ENCODE assay signal across 28 cellular contexts in genomic region chr12:332581-333205, GRCh38. TPM values are rescaled to one million over a fixed set of nuclear protein-coding genes. Genes with fewer than 3 reads are reported as not detected.
DNase-seq lines count a peak whose midpoint lies in the region; ATAC-seq and TF ChIP-seq lines count a peak whose summit lies in the region.
"Had no signal": no experiment of that assay in that cellular context is flagged by ENCODE, and none has a peak within 500 bp of the region (broad histone marks: within the 10 kb centered on the region; RNA-seq: fewer than 3 reads in every experiment).

No MANE protein-coding gene starts in this region.

- no peaks in the 10 kb centered on the region for H3K4me1 ChIP-seq in endodermal cell (ENCODE audit: control insufficient read depth, insufficient read depth, low read length)
- H3K4me1 ChIP-seq: colonic mucosa, left lung, prostate gland, vagina had no signal

- no peak overlapping the region for H3K27ac ChIP-seq in endodermal cell (ENCODE audit: low read depth, low read length)
- H3K27ac ChIP-seq: colonic mucosa, left lung, neutrophil, prostate gland, sigmoid colon, thoracic aorta, vagina had no signal

- H3K36me3 Mint-ChIP-seq in HFFc6 (ENCODE audit: low read depth), result peaks cover 44% of the 10 kb centered on the region
- peaks cover 66% of the 10 kb centered on the region for H3K36me3 Mint-ChIP-seq in central memory CD8-positive, alpha-beta T cell (ENCODE audit: insufficient read depth)
- peaks cover 67% of the 10 kb centered on the region for H3K36me3 Mint-ChIP-seq in endodermal cell (ENCODE audit: low read depth)
- peaks cover 31% of the 10 kb centered on the region for H3K36me3 Mint-ChIP-seq in Calu3 (ENCODE audit: insufficient read depth, unreplicated experiment)

- TF ChIP-seq CTCF in HFFc6 (IDR thresholded peaks at IDR 0.05), result no peak
- TF ChIP-seq CTCF in endodermal cell (conservative IDR thresholded peaks at IDR 0.05), result no peak
- TF ChIP-seq CTCF in Calu3 (IDR thresholded peaks at IDR 0.05; ENCODE audit: unreplicated experiment), result no peak

- no peak overlapping the region for H3K4me3 Mint-ChIP-seq in HFFc6
- no peak overlapping the region for H3K4me3 Mint-ChIP-seq in central memory CD8-positive, alpha-beta T cell
- H3K4me3 Mint-ChIP-seq in endodermal cell, result no peak overlapping the region
- no peak overlapping the region for H3K4me3 Mint-ChIP-seq in Calu3 (ENCODE audit: low read depth, unreplicated experiment)
- H3K4me3 Mint-ChIP-seq: activated CD4-positive, alpha-beta T cell treated with anti-CD3 and anti-CD28 coated beads, Interleukin-2, amount 10 ng/mL, durations not matched to agents 7 days and 5 days; activated CD8-positive, alpha-beta memory T cell treated with anti-CD3 and anti-CD28 coated beads, Interleukin-2, amount 10 ng/mL, durations not matched to agents 7 days and 5 days; activated naive CD8-positive, alpha-beta T cell treated with anti-CD3 and anti-CD28 coated beads, Interleukin-2, amount 10 ng/mL, durations not matched to agents 7 days and 5 days; activated T-helper 1 cell treated with anti-CD3 and anti-CD28 coated beads, Interleukin-12 subunit alpha, Interleukin-12 subunit beta, Interleukin-2, Interleukin-4 antibody, amounts not matched to agents 30 ng/mL and 10 ng/mL and 1 ng/mL, durations not matched to agents 14 hours and 24 hours and 36 hours; CD14-positive monocyte had no signal

- peak; percentile 25 for DNase-seq in EH (ENCODE audit: low read depth)
- peak; percentile 9 for DNase-seq in HFFc6
- no peak for DNase-seq in central memory CD8-positive, alpha-beta T cell (ENCODE audit: low spot score in 2 of 2)
- DNase-seq in iris pigment epithelial cell (ENCODE audit: low read depth), result peak; percentile 50
- DNase-seq in endodermal cell, result no peak
- no peak for DNase-seq in Calu3
- DNase-seq: activated CD4-positive, alpha-beta T cell treated with anti-CD3 and anti-CD28 coated beads, Interleukin-2, amount 10 ng/mL, durations not matched to agents 7 days and 5 days; activated CD8-positive, alpha-beta memory T cell treated with anti-CD3 and anti-CD28 coated beads, Interleukin-2, amount 10 ng/mL, durations not matched to agents 7 days and 5 days; activated naive CD8-positive, alpha-beta T cell treated with anti-CD3 and anti-CD28 coated beads, Interleukin-2, amount 10 ng/mL, durations not matched to agents 7 days and 5 days; colonic mucosa; effector memory CD4-positive, alpha-beta T cell; GOT3; left lung; NCI-H1048; NCI-H1694; NCI-H510A; OCI-M1; sigmoid colon; stimulated activated CD4-positive, alpha-beta T cell treated with anti-CD3 and anti-CD28 coated beads, Interleukin-4, amount 100 ng/mL, for 4 hours; stimulated activated naive CD4-positive, alpha-beta T cell treated with Interleukin-2 at 50 U/mL for 16 hours had no signal

- H3K4me1 Mint-ChIP-seq in HFFc6 (ENCODE audit: low read depth), result peaks cover 19% of the 10 kb centered on the region
- H3K4me1 Mint-ChIP-seq in central memory CD8-positive, alpha-beta T cell, result peaks cover 52% of the 10 kb centered on the region
- no peaks in the 10 kb centered on the region for H3K4me1 Mint-ChIP-seq in endodermal cell
- H3K4me1 Mint-ChIP-seq in Calu3 (ENCODE audit: low read depth, unreplicated experiment), result peaks cover 8% of the 10 kb centered on the region
- H3K4me1 Mint-ChIP-seq: activated CD4-positive, alpha-beta T cell treated with anti-CD3 and anti-CD28 coated beads, Interleukin-2, amount 10 ng/mL, durations not matched to agents 7 days and 5 days; activated CD8-positive, alpha-beta memory T cell treated with anti-CD3 and anti-CD28 coated beads, Interleukin-2, amount 10 ng/mL, durations not matched to agents 7 days and 5 days; CD14-positive monocyte had no signal

- peaks cover 79% of the 10 kb centered on the region for H3K36me3 ChIP-seq in endodermal cell (ENCODE audit: control insufficient read depth, insufficient read depth, low read length)

- H3K9me3 ChIP-seq in endodermal cell (ENCODE audit: control insufficient read depth, low read length), result no peaks in the 10 kb centered on the region
- H3K9me3 ChIP-seq: colonic mucosa, left lung, neutrophil, prostate gland, sigmoid colon, thoracic aorta, vagina had no signal

- BruUV-seq in Calu3 (replicated peaks; lab: Mats Ljungman, UMichigan), result no TSS peak

- WGBS in endodermal cell (ENCODE audit: insufficient coverage in 1 of 2, insufficient read length in 1 of 2), 2 experiments, result 93 to 100% methylated on average over 1 to 2 of the region's 2 CpGs

- H3K9ac ChIP-seq in endodermal cell (ENCODE audit: extremely low read depth, low read length, poor library complexity, severe bottlenecking), result no peak overlapping the region

- intact Hi-C loops in Calu3 (cut with micrococcal nuclease; ENCODE audit: unreplicated experiment), result no loop called here

- H3K9me3 Mint-ChIP-seq in HFFc6 (no peaks in the 10 kb centered on the region), endodermal cell (no peaks in the 10 kb centered on the region), Calu3 (ENCODE audit: low read depth, unreplicated experiment) (no peaks in the 10 kb centered on the region)
- no peaks in the 10 kb centered on the region for H3K9me3 Mint-ChIP-seq in central memory CD8-positive, alpha-beta T cell
- H3K9me3 Mint-ChIP-seq: activated CD4-positive, alpha-beta T cell treated with anti-CD3 and anti-CD28 coated beads, Interleukin-2, amount 10 ng/mL, durations not matched to agents 7 days and 5 days; activated naive CD8-positive, alpha-beta T cell treated with anti-CD3 and anti-CD28 coated beads, Interleukin-2, amount 10 ng/mL, durations not matched to agents 7 days and 5 days; activated T-helper 1 cell treated with anti-CD3 and anti-CD28 coated beads, Interleukin-12 subunit alpha, Interleukin-12 subunit beta, Interleukin-2, Interleukin-4 antibody, amounts not matched to agents 30 ng/mL and 10 ng/mL and 1 ng/mL, durations not matched to agents 14 hours and 24 hours and 36 hours; CD14-positive monocyte had no signal

- CTCF ChIA-PET in Calu3 (lab: Charles Lee), result no interaction called here

- H3K27ac Mint-ChIP-seq in HFFc6 (peak overlapping the region; percentile 58), endodermal cell (no peak overlapping the region), Calu3 (ENCODE audit: unreplicated experiment) (no peak overlapping the region)
- peak overlapping the region; percentile 70 for H3K27ac Mint-ChIP-seq in central memory CD8-positive, alpha-beta T cell (ENCODE audit: low read depth)
- H3K27ac Mint-ChIP-seq: activated CD4-positive, alpha-beta T cell treated with anti-CD3 and anti-CD28 coated beads, Interleukin-2, amount 10 ng/mL, durations not matched to agents 7 days and 5 days; activated CD8-positive, alpha-beta memory T cell treated with anti-CD3 and anti-CD28 coated beads, Interleukin-2, amount 10 ng/mL, durations not matched to agents 7 days and 5 days; activated naive CD8-positive, alpha-beta T cell treated with anti-CD3 and anti-CD28 coated beads, Interleukin-2, amount 10 ng/mL, durations not matched to agents 7 days and 5 days; activated T-helper 1 cell treated with anti-CD3 and anti-CD28 coated beads, Interleukin-12 subunit alpha, Interleukin-12 subunit beta, Interleukin-2, Interleukin-4 antibody, amounts not matched to agents 30 ng/mL and 10 ng/mL and 1 ng/mL, durations not matched to agents 14 hours and 24 hours and 36 hours had no signal

- H3K27me3 Mint-ChIP-seq in HFFc6 (ENCODE audit: insufficient read depth) (peaks cover 1% of the 10 kb centered on the region; the same call in 1 of the 2 replicates), endodermal cell (ENCODE audit: insufficient read depth) (no peaks in the 10 kb centered on the region), Calu3 (ENCODE audit: unreplicated experiment) (no peaks in the 10 kb centered on the region)
- H3K27me3 Mint-ChIP-seq in central memory CD8-positive, alpha-beta T cell, result no peaks in the 10 kb centered on the region
- H3K27me3 Mint-ChIP-seq: activated CD4-positive, alpha-beta T cell treated with anti-CD3 and anti-CD28 coated beads, Interleukin-2, amount 10 ng/mL, durations not matched to agents 7 days and 5 days; activated CD8-positive, alpha-beta memory T cell treated with anti-CD3 and anti-CD28 coated beads, Interleukin-2, amount 10 ng/mL, durations not matched to agents 7 days and 5 days; activated naive CD8-positive, alpha-beta T cell treated with anti-CD3 and anti-CD28 coated beads, Interleukin-2, amount 10 ng/mL, durations not matched to agents 7 days and 5 days had no signal

- H3K4me3 ChIP-seq in endodermal cell (ENCODE audit: low read length), result no peak overlapping the region
- H3K4me3 ChIP-seq: colonic mucosa, left lung, prostate gland, sigmoid colon, thoracic aorta, vagina had no signal

- no peaks in the 10 kb centered on the region for H3K27me3 ChIP-seq in endodermal cell (ENCODE audit: control insufficient read depth, insufficient read depth, low read length, poor library complexity, severe bottlenecking)
- H3K27me3 ChIP-seq: colonic mucosa, left lung, neutrophil, sigmoid colon, vagina had no signal

- no peak for ATAC-seq in central memory CD8-positive, alpha-beta T cell (replicated peaks; ENCODE audit: extremely low read depth, poor library complexity, severe bottlenecking)
- ATAC-seq in GM21390 (IDR thresholded peaks at IDR 0.05; ENCODE audit: unreplicated experiment) (no peak), GM21381 (IDR thresholded peaks at IDR 0.05; ENCODE audit: unreplicated experiment) (no peak)
- ATAC-seq: activated CD8-positive, alpha-beta memory T cell treated with anti-CD3 and anti-CD28 coated beads, Interleukin-2, amount 10 ng/mL, durations not matched to agents 7 days and 5 days; left lung had no signal

RNA-seq across cellular contexts. Expression of gene KDM5A, which starts 56.4 kb away (rescaled TPM):
- total RNA-seq in HFFc6 (2021; fragmentation: NEBNext Ultra II Directional; extraction: Animal tissue kit (Norgen Biotek cat#: 25700)), result 10 to 100 TPM; 47.1 to 55.0 (median 52.0) TPM
- total RNA-seq in endodermal cell, result 100 to 1,000 TPM in 1 of 2 donors, 10 to 100 TPM in 1; 59.9 to 157 TPM
- 25.3 TPM for polyA plus RNA-seq in endodermal cell (2013, experiment 1 of 2)
- polyA plus RNA-seq in endodermal cell (2013, experiment 2 of 2), result 24.9 TPM
- 60.7 and 63.6 TPM in 2 replicates for total RNA-seq in Calu3 (2022)

Comparison
In these comparisons a context has a peak if more than half of its experiments do, and no peak if none do; other contexts are left out.
1. DNase-seq: peak in EH (single experiment), HFFc6 (single experiment) and iris pigment epithelial cell (single experiment); none in central memory CD8-positive, alpha-beta T cell (0 of 2), endodermal cell (single experiment) and Calu3 (single experiment).
2. H3K27ac Mint-ChIP-seq: peak in HFFc6 (single experiment) and central memory CD8-positive, alpha-beta T cell (single experiment); none in endodermal cell (single experiment) and Calu3 (single experiment).